1 cellular context compared by ENCODE assay signal in genomic region chr11:33256031-33256807, GRCh38.
TF ChIP-seq lines count a peak whose summit lies in the region.

No MANE protein-coding gene starts in this region.

TF ChIP-seq in K562, 482 proteins besides CTCF, POLR2A, EP300 and RAD21 (continued from another document):
- TF ChIP-seq ZNF318 (IDR thresholded peaks at IDR 0.05; ENCODE audit: borderline replicate concordance in 1 of 2, low read depth in 1 of 2) (no peak), ZNF561 (CRISPR knock-in tag; conservative IDR thresholded peaks at IDR 0.05) (no peak), ZNF3 (CRISPR knock-in tag; IDR thresholded peaks at IDR 0.05) (0 out of 2 replicates have a peak, but pooled peaks have one; percentile 4), ZBTB33 (CRISPR knock-in tag; IDR thresholded peaks at IDR 0.05) (0 out of 2 replicates have a peak, but pooled peaks have one; percentile 56), ZNF695 (CRISPR knock-in tag; IDR thresholded peaks at IDR 0.05) (no peak), SIN3B (IDR thresholded peaks at IDR 0.05; ENCODE audit: low read depth) (no peak), BACH1 (tag; IDR thresholded peaks at IDR 0.05) (0 out of 2 replicates have a peak, but pooled peaks have one; percentile 20), ZNF75A (CRISPR knock-in tag; IDR thresholded peaks at IDR 0.05) (no peak)
